ENCODE assay signal across 15 cellular contexts in the genomic region with DNA sequence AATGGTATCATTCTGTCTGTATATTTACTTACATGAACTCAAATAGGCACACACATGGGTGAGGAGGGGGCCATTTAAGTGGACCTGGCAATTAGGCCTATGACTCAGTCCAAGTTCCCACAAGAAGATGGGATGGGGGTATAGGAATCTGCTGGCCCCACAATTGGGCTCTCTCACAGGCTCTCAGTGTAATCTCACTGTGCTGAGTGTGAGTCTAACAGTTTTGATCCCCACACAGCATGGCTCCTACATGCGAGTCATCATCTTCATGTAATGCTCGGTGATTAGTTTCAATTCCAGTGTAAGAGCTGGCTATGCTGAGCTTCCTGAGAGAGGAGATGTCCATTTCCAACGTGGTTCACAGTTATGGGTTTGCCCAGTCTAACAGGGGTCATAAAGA.
DNase-seq lines count a peak whose midpoint lies in the region; ATAC-seq and TF ChIP-seq lines count a peak whose summit lies in the region.
"Had no signal": no experiment of that assay in that cellular context is flagged by ENCODE, and none has a peak within 500 bp of the region (broad histone marks: within the 10 kb centered on the region; RNA-seq: fewer than 3 reads in every experiment).

No MANE protein-coding gene starts in this region.

- TF ChIP-seq POLR2A in breast epithelium (IDR thresholded peaks at IDR 0.05), result no peak

- H3K4me1 Mint-ChIP-seq in CD8-positive, alpha-beta memory T cell, result peaks cover 16 to 32% (median 17%) of the 10 kb centered on the region in 3 donors

- ATAC-seq in mucosa of descending colon (peak; percentile 3), HG02973 (IDR thresholded peaks at IDR 0.05; ENCODE audit: unreplicated experiment) (no peak)

- no peak overlapping the region for H3K4me3 ChIP-seq in CD8-positive, alpha-beta memory T cell (ENCODE audit: low read length)
- H3K4me3 ChIP-seq in breast epithelium, result no peak overlapping the region
- H3K4me3 ChIP-seq in mucosa of descending colon, result no peak overlapping the region
- H3K4me3 ChIP-seq: BLaER1 treated with 17β-estradiol and CSF1 and Interleukin-3, amounts not matched to agents 10 nM and 100 nM; SK-N-MC had no signal

- peak overlapping the region in 1 of 7 donors; percentile 24 for H3K4me3 Mint-ChIP-seq in CD8-positive, alpha-beta memory T cell
- H3K4me3 Mint-ChIP-seq: activated naive CD8-positive, alpha-beta T cell treated with anti-CD3 and anti-CD28 coated beads for 36 hours; dendritic cell treated with granulocyte-macrophage colony-stimulating factor and Interleukin-4, amounts not matched to agents 40 ng/mL and 50 ng/mL, for 4 days had no signal

- no peak for TF ChIP-seq CTCF in breast epithelium (IDR thresholded peaks at IDR 0.05)
- TF ChIP-seq CTCF in mucosa of descending colon (IDR thresholded peaks at IDR 0.05), result no peak

- H3K36me3 Mint-ChIP-seq in CD8-positive, alpha-beta memory T cell, result no peaks in the 10 kb centered on the region
- H3K36me3 Mint-ChIP-seq: activated naive CD8-positive, alpha-beta T cell treated with anti-CD3 and anti-CD28 coated beads for 36 hours had no signal

- DNase-seq in CD8-positive, alpha-beta memory T cell, result no peak
- DNase-seq in M059J (ENCODE audit: low read depth) (peak; percentile 72), breast epithelium (ENCODE audit: low spot score in 2 of 2) (no peak), mucosa of descending colon (no peak), putamen (ENCODE audit: low spot score) (no peak), NCI-H2029 (lab: John Stamatoyannopoulos, UW) (no peak)
- DNase-seq in activated CD8-positive, alpha-beta memory T cell treated with anti-CD3 and anti-CD28 coated beads for 24 hours, result no peak
- DNase-seq: activated naive CD8-positive, alpha-beta T cell treated with anti-CD3 and anti-CD28 coated beads for 36 hours; NCI-H1930; stimulated activated CD4-positive, alpha-beta T cell treated with anti-CD3 and anti-CD28 coated beads, Interleukin-2, amount 100 ng/mL, for 48 hours had no signal

- H3K27me3 Mint-ChIP-seq in CD8-positive, alpha-beta memory T cell, result peaks cover 0 to 4% of the 10 kb centered on the region in 2 donors
- H3K27me3 Mint-ChIP-seq: activated naive CD8-positive, alpha-beta T cell treated with anti-CD3 and anti-CD28 coated beads for 36 hours; dendritic cell treated with granulocyte-macrophage colony-stimulating factor and Interleukin-4, amounts not matched to agents 40 ng/mL and 50 ng/mL, for 4 days had no signal

- peaks cover 0 to 2% (median 0%) of the 10 kb centered on the region in 5 donors for H3K9me3 Mint-ChIP-seq in CD8-positive, alpha-beta memory T cell

- H3K27ac Mint-ChIP-seq in CD8-positive, alpha-beta memory T cell, result peak overlapping the region in 7 of 8 donors; percentile 74 to 96 (median 91)
- H3K27ac Mint-ChIP-seq: dendritic cell treated with granulocyte-macrophage colony-stimulating factor and Interleukin-4, amounts not matched to agents 40 ng/mL and 50 ng/mL, for 4 days had no signal

- CTCF ChIA-PET in CD8-positive, alpha-beta memory T cell (lab: Charles Lee), result no interaction called here

- POLR2A ChIA-PET in CD8-positive, alpha-beta memory T cell (lab: Charles Lee), result no interaction called here

- no peaks in the 10 kb centered on the region for H3K9me3 ChIP-seq in CD8-positive, alpha-beta memory T cell (ENCODE audit: low read length)
- H3K9me3 ChIP-seq in breast epithelium (no peaks in the 10 kb centered on the region), mucosa of descending colon (no peaks in the 10 kb centered on the region)

- no peaks in the 10 kb centered on the region for H3K36me3 ChIP-seq in CD8-positive, alpha-beta memory T cell (ENCODE audit: insufficient read depth, low read length)
- H3K36me3 ChIP-seq in breast epithelium, result no peaks in the 10 kb centered on the region
- H3K36me3 ChIP-seq in mucosa of descending colon (ENCODE audit: low read depth), result no peaks in the 10 kb centered on the region
- H3K36me3 ChIP-seq: BLaER1 treated with 17β-estradiol and CSF1 and Interleukin-3, amounts not matched to agents 10 nM and 100 nM had no signal

- no peaks in the 10 kb centered on the region for H3K27me3 ChIP-seq in CD8-positive, alpha-beta memory T cell (ENCODE audit: insufficient read depth, low read length, poor library complexity, severe bottlenecking)
- H3K27me3 ChIP-seq in breast epithelium, result no peaks in the 10 kb centered on the region
- H3K27me3 ChIP-seq: BLaER1 treated with 17β-estradiol and CSF1 and Interleukin-3, amounts not matched to agents 10 nM and 100 nM had no signal

- intact Hi-C loops in breast epithelium (cut with DNase I; ENCODE audit: low total_unique reads) (no loop called here), mucosa of descending colon (cut with DNase I, micrococcal nuclease) (no loop called here)

- no peak overlapping the region for H3K27ac ChIP-seq in CD8-positive, alpha-beta memory T cell (ENCODE audit: low read depth, low read length)
- peak overlapping the region; percentile 5 to 67 for H3K27ac ChIP-seq in breast epithelium
- H3K27ac ChIP-seq: SK-N-MC, VCaP had no signal

- peaks cover 9% of the 10 kb centered on the region for H3K4me1 ChIP-seq in CD8-positive, alpha-beta memory T cell (ENCODE audit: insufficient read depth, low read length)
- H3K4me1 ChIP-seq in breast epithelium (peaks cover 0 to 11% of the 10 kb centered on the region in 2 donors), mucosa of descending colon (ENCODE audit: low read depth) (peaks cover 25% of the 10 kb centered on the region)
